In genomic region chr3:114892117-114892870, GRCh38 we compare ENCODE assay signal across 15 cellular contexts.
DNase-seq lines count a peak whose midpoint lies in the region; TF ChIP-seq lines count a peak whose summit lies in the region.
"Had no signal": no experiment of that assay in that cellular context is flagged by ENCODE, and none has a peak within 500 bp of the region (broad histone marks: within the 10 kb centered on the region; RNA-seq: fewer than 3 reads in every experiment).

No MANE protein-coding gene starts in this region.

- H3K27ac ChIP-seq in VCaP (peak overlapping the region; percentile 48), neural progenitor cell (no peak overlapping the region), mesendoderm (ENCODE audit: low read depth, low read length) (no peak overlapping the region)
- H3K27ac ChIP-seq: brain microvascular endothelial cell, left lung had no signal

- no peaks in the 10 kb centered on the region for H3K79me2 ChIP-seq in neural progenitor cell (ENCODE audit: low read depth)
- no peaks in the 10 kb centered on the region for H3K79me2 ChIP-seq in mesendoderm (ENCODE audit: control insufficient read depth, insufficient read depth, low read length)

- H3K4me3 ChIP-seq in neural progenitor cell (no peak overlapping the region), mesendoderm (ENCODE audit: low read length) (no peak overlapping the region)
- H3K4me3 ChIP-seq: left lung, prostate gland had no signal

- H3K4me1 Mint-ChIP-seq in neural progenitor cell, result peaks cover 13% of the 10 kb centered on the region

- H3K23ac ChIP-seq in mesendoderm (ENCODE audit: low read length), result no peak overlapping the region

- H3K4me2 ChIP-seq in neural progenitor cell, result no peak overlapping the region
- H3K4me2 ChIP-seq in mesendoderm (ENCODE audit: low read length), result no peak overlapping the region

- no peak overlapping the region for H2AK5ac ChIP-seq in mesendoderm (ENCODE audit: low read length)

- TF ChIP-seq CTCF in VCaP (conservative IDR thresholded peaks at IDR 0.05), result no peak
- TF ChIP-seq CTCF in neural progenitor cell (IDR thresholded peaks at IDR 0.05), result no peak

- no peak overlapping the region for H3K56ac ChIP-seq in mesendoderm (ENCODE audit: low read length)

- no peaks in the 10 kb centered on the region for H3K27me3 Mint-ChIP-seq in neural progenitor cell (ENCODE audit: insufficient read depth, low read depth)

- H3K36me3 ChIP-seq in neural progenitor cell (no peaks in the 10 kb centered on the region), mesendoderm (ENCODE audit: control insufficient read depth, insufficient read depth, low read length) (no peaks in the 10 kb centered on the region)
- H3K36me3 ChIP-seq: brain microvascular endothelial cell, left lung, prostate gland had no signal

- H3K79me1 ChIP-seq in mesendoderm (ENCODE audit: low read length), result no peaks in the 10 kb centered on the region

- no peaks in the 10 kb centered on the region for H3K9me3 ChIP-seq in neural progenitor cell (ENCODE audit: low read depth)
- H3K9me3 ChIP-seq: left lung, prostate gland had no signal

- H2BK15ac ChIP-seq in mesendoderm (replicated peaks; ENCODE audit: low read depth), result no peak overlapping the region

- H2AFZ ChIP-seq in neural progenitor cell (replicated peaks), result no peak overlapping the region

- no peak overlapping the region for H3K4me3 Mint-ChIP-seq in neural progenitor cell
- H3K4me3 Mint-ChIP-seq: H9, WTC11 had no signal

- H4K5ac ChIP-seq in mesendoderm (ENCODE audit: low read length), result no peak overlapping the region

- no peak overlapping the region for H2BK120ac ChIP-seq in mesendoderm (ENCODE audit: low read depth, low read length)

- peak; percentile 19 for DNase-seq in NCI-H1436 (lab: John Stamatoyannopoulos, UW)
- no peak for DNase-seq in NCI-H1436 treated with DMSO at 0.1 percent for 48 hours (lab: John Stamatoyannopoulos, UW)
- peak; percentile 72 for DNase-seq in NCI-H2107 treated with DMSO at 0.1 percent for 48 hours (lab: John Stamatoyannopoulos, UW; ENCODE audit: unreplicated experiment)
- DNase-seq in neural progenitor cell (ENCODE audit: low spot score), result peak; percentile 40
- DNase-seq in activated T-cell treated with anti-CD3 and anti-CD28 coated beads, Interleukin-2, amount 50 U/mL, for 48 hours, result no peak
- DNase-seq in NCI-H510A (lab: John Stamatoyannopoulos, UW), result no peak
- DNase-seq in mesendoderm, result no peak
- DNase-seq: activated naive CD4-positive, alpha-beta T cell treated with Interleukin-2 at 50 U/mL for 16 hours; brain microvascular endothelial cell; H9; hippocampal formation had no signal

- H3K18ac ChIP-seq in mesendoderm (ENCODE audit: low read length), result no peak overlapping the region

- H3K9me3 Mint-ChIP-seq in neural progenitor cell, result no peaks in the 10 kb centered on the region
- H3K9me3 Mint-ChIP-seq: H9, WTC11 had no signal

- peak overlapping the region; percentile 35 for H3K27ac Mint-ChIP-seq in neural progenitor cell
- H3K27ac Mint-ChIP-seq: H9, WTC11 had no signal

- H4K8ac ChIP-seq in mesendoderm (ENCODE audit: low read depth, low read length), result no peak overlapping the region

- H3K4me1 ChIP-seq in neural progenitor cell (peaks cover 12% of the 10 kb centered on the region), mesendoderm (ENCODE audit: control insufficient read depth, low read depth, low read length) (no peaks in the 10 kb centered on the region)
- H3K4me1 ChIP-seq: left lung, prostate gland had no signal

- no peak overlapping the region for H2BK5ac ChIP-seq in mesendoderm (ENCODE audit: low read length)

- no peaks in the 10 kb centered on the region for H3F3A ChIP-seq in neural progenitor cell (ENCODE audit: low read depth)

- no peaks in the 10 kb centered on the region for H3K36me3 Mint-ChIP-seq in neural progenitor cell
- H3K36me3 Mint-ChIP-seq: WTC11 had no signal

- no CpG with 5 or more reads among the region's 2 CpGs for WGBS in mesendoderm (ENCODE audit: extremely low coverage, insufficient coverage, low lambda C conversion rate)

- H3K9ac ChIP-seq in neural progenitor cell (no peak overlapping the region), mesendoderm (ENCODE audit: low read length) (no peak overlapping the region)

- no peak overlapping the region for H3K4ac ChIP-seq in mesendoderm (ENCODE audit: low read depth, low read length)

- H4K20me1 ChIP-seq in neural progenitor cell (ENCODE audit: low read depth), result no peaks in the 10 kb centered on the region

- no peaks in the 10 kb centered on the region for H3K27me3 ChIP-seq in neural progenitor cell
- H3K27me3 ChIP-seq in mesendoderm (ENCODE audit: insufficient read depth, low read length, poor library complexity), result no peaks in the 10 kb centered on the region
- H3K27me3 ChIP-seq: brain microvascular endothelial cell, left lung had no signal

Comparison
In these comparisons a context has a peak if more than half of its experiments do, and no peak if none do; other contexts are left out.
1. DNase-seq: peak in NCI-H1436 (single experiment), NCI-H2107 treated with DMSO at 0.1 percent for 48 hours (single experiment) and neural progenitor cell (single experiment); none in NCI-H1436 treated with DMSO at 0.1 percent for 48 hours (single experiment), activated T-cell treated with anti-CD3 and anti-CD28 coated beads, Interleukin-2, amount 50 U/mL, for 48 hours (0 of 2), NCI-H510A (single experiment) and mesendoderm (single experiment).